24 cellular contexts compared by ENCODE assay signal in the genomic region with DNA sequence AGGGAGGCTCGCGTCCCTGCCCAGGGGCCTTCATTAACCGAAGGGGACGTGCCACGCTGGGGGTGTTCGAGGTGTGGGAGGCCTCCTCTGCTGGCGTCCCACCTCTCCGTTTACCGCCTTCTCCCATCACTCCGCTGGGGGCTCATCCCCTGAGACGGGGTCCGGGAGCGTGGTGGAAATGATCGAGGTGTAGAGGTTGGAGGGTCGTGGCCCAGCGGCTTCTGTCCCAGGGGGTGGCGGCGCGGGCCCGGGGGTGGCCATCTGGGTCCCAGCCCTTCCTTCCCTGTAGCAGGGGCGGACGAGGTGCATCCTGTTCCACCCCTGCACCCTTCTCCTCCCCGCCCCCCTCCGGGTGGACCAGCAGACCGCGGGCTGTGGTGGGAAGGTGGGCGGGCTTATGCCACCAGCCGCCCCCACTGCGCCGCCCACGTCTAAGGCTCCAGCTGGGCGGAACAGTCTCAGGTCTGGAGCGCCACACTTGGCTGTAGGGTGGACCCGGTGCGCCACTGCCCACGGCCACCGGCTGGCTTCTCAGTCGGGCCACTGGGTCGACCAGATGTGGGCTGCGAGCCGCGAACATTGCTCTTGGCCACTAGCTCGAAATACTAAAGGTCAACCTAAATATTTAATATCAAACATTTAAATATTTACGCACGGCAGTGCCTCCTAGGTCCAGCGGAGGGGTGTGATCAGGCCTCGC.
DNase-seq lines count a peak whose midpoint lies in the region; ATAC-seq and TF ChIP-seq lines count a peak whose summit lies in the region.
"Had no signal": no experiment of that assay in that cellular context is flagged by ENCODE, and none has a peak within 500 bp of the region (broad histone marks: within the 10 kb centered on the region; RNA-seq: fewer than 3 reads in every experiment).

No MANE protein-coding gene starts in this region.

- H3K79me2 ChIP-seq in SK-N-SH (ENCODE audit: insufficient read depth) = no peaks in the 10 kb centered on the region

- peaks cover 2% of the 10 kb centered on the region for H3K36me3 Mint-ChIP-seq in chondrocyte (ENCODE audit: low read depth)
- H3K36me3 Mint-ChIP-seq in nephron progenitor cell (ENCODE audit: low read depth) = peaks cover 9% of the 10 kb centered on the region
- H3K36me3 Mint-ChIP-seq: CD14-positive monocyte had no signal

- H3K9me3 ChIP-seq in SK-N-SH (peaks cover 3% of the 10 kb centered on the region; the same call in 1 of the 2 replicates), right cardiac atrium (ENCODE audit: control insufficient read depth, low read length) (peaks cover 3% of the 10 kb centered on the region), upper lobe of left lung (peaks cover 0 to 44% (median 19%) of the 10 kb centered on the region in 4 donors)

- H3K9me2 ChIP-seq in SK-N-SH = no peaks in the 10 kb centered on the region

- CTCF ChIA-PET in SK-N-SH (lab: Yijun Ruan, JAX) = no interaction called here

- no peak for TF ChIP-seq RAD21 in SK-N-SH (IDR thresholded peaks at IDR 0.05; ENCODE audit: low read length)

- no peaks in the 10 kb centered on the region for H4K20me1 ChIP-seq in SK-N-SH (ENCODE audit: insufficient read depth)
- H4K20me1 ChIP-seq: BLaER1 treated with 17β-estradiol and CSF1 and Interleukin-3, amounts not matched to agents 10 nM and 100 nM had no signal

- H3K27ac ChIP-seq in SK-N-SH (ENCODE audit: low read depth in 2 of 2, low read length in 1 of 2) = no peak overlapping the region
- no peak overlapping the region for H3K27ac ChIP-seq in right cardiac atrium (ENCODE audit: low read length)
- no peak overlapping the region for H3K27ac ChIP-seq in upper lobe of left lung
- H3K27ac ChIP-seq: 22Rv1; BLaER1 treated with 17β-estradiol and CSF1 and Interleukin-3, amounts not matched to agents 10 nM and 100 nM; GM23248 had no signal

- H2AFZ ChIP-seq in SK-N-SH (ENCODE audit: low read depth) = no peak overlapping the region
- H2AFZ ChIP-seq: GM23248 had no signal

- no peak overlapping the region for H3K4me3 Mint-ChIP-seq in chondrocyte (ENCODE audit: unreplicated experiment)
- H3K4me3 Mint-ChIP-seq in nephron progenitor cell = no peak overlapping the region
- H3K4me3 Mint-ChIP-seq: CD14-positive monocyte; CD4-positive, alpha-beta T cell; CD8-positive, alpha-beta memory T cell; H9 had no signal

- no peaks in the 10 kb centered on the region for H3F3A ChIP-seq in SK-N-SH (replicated peaks; ENCODE audit: insufficient read depth)

- TF ChIP-seq CTCF in SK-N-SH (IDR thresholded peaks at IDR 0.05) (no peak), chondrocyte (IDR thresholded peaks at IDR 0.05) (no peak), upper lobe of left lung (IDR thresholded peaks at IDR 0.05) (no peak), nephron progenitor cell (IDR thresholded peaks at IDR 0.05) (no peak)

- H3K27me3 Mint-ChIP-seq in chondrocyte (ENCODE audit: low read depth) (no peaks in the 10 kb centered on the region), nephron progenitor cell (ENCODE audit: low read depth, poor library complexity) (peaks cover 9% of the 10 kb centered on the region)
- H3K27me3 Mint-ChIP-seq: CD4-positive, alpha-beta T cell had no signal

- POLR2A ChIA-PET in SK-N-SH (lab: Yijun Ruan, JAX) = no interaction called here

- H3K4me2 ChIP-seq in SK-N-SH = no peak overlapping the region
- H3K4me2 ChIP-seq: BLaER1 treated with 17β-estradiol and CSF1 and Interleukin-3, amounts not matched to agents 10 nM and 100 nM had no signal

- no peak overlapping the region for H3K9ac ChIP-seq in SK-N-SH
- H3K9ac ChIP-seq: BLaER1 treated with 17β-estradiol and CSF1 and Interleukin-3, amounts not matched to agents 10 nM and 100 nM; GM23248 had no signal

- no peak overlapping the region; a peak in 1 of 4 replicates for H3K4me3 ChIP-seq in SK-N-SH (ENCODE audit: low read depth in 2 of 2, low read length in 1 of 2)
- no peak overlapping the region for H3K4me3 ChIP-seq in right cardiac atrium (ENCODE audit: low read length)
- H3K4me3 ChIP-seq in upper lobe of left lung = no peak overlapping the region
- H3K4me3 ChIP-seq: GM12878, GM23248 had no signal

- H3K27ac Mint-ChIP-seq in chondrocyte (ENCODE audit: unreplicated experiment) = no peak overlapping the region
- no peak overlapping the region for H3K27ac Mint-ChIP-seq in nephron progenitor cell
- H3K27ac Mint-ChIP-seq: CD14-positive monocyte; CD4-positive, alpha-beta T cell; CD8-positive, alpha-beta memory T cell; H9 had no signal

- H3K9me3 Mint-ChIP-seq in chondrocyte (ENCODE audit: low read depth) (peaks cover 71% of the 10 kb centered on the region), nephron progenitor cell (peaks cover 84% of the 10 kb centered on the region)

- intact Hi-C loops in right cardiac atrium (cut with DNase I) (no loop called here), left cardiac atrium (cut with DNase I) (no loop called here)

- H3K4me1 Mint-ChIP-seq in chondrocyte (ENCODE audit: low read depth) (no peaks in the 10 kb centered on the region), nephron progenitor cell (no peaks in the 10 kb centered on the region)
- H3K4me1 Mint-ChIP-seq: CD14-positive monocyte; CD8-positive, alpha-beta memory T cell; H9 had no signal

- no peaks in the 10 kb centered on the region for H3K4me1 ChIP-seq in SK-N-SH (ENCODE audit: control insufficient read depth in 1 of 2, insufficient read depth in 2 of 2, low read depth in 1 of 2, low read length in 1 of 2)
- H3K4me1 ChIP-seq in right cardiac atrium (ENCODE audit: control insufficient read depth, insufficient read depth, low read length) = no peaks in the 10 kb centered on the region
- no peaks in the 10 kb centered on the region for H3K4me1 ChIP-seq in upper lobe of left lung
- H3K4me1 ChIP-seq: BE2C; BLaER1 treated with 17β-estradiol and CSF1 and Interleukin-3, amounts not matched to agents 10 nM and 100 nM had no signal

- TF ChIP-seq EP300 in SK-N-SH (IDR thresholded peaks at IDR 0.05; ENCODE audit: borderline replicate concordance in 1 of 2, low read depth in 1 of 2, low read length in 1 of 2) = no peak
- TF ChIP-seq EP300 in upper lobe of left lung (IDR thresholded peaks at IDR 0.05) = no peak

- no peak for TF ChIP-seq POLR2A in upper lobe of left lung (IDR thresholded peaks at IDR 0.05)

- 60% methylated on average over 30 of the region's 47 CpGs for WGBS in SK-N-SH (ENCODE audit: low lambda C conversion rate)
- WGBS in right cardiac atrium = 95% methylated on average over 47 of the region's 47 CpGs
- WGBS in upper lobe of left lung, 2 donors = 95% methylated on average over 30 to 47 of the region's 47 CpGs

- DNase-seq in SK-N-SH (peak; percentile 1), right cardiac atrium (peak in 2 of 3 donors; percentile 33 to 53), left cardiac atrium (no peak), chondrocyte (ENCODE audit: low spot score) (peak; percentile 91), upper lobe of left lung (peak in 1 of 2 donors; percentile 66), epidermal melanocyte (ENCODE audit: insufficient read length, low spot score) (no peak), nephron progenitor cell (no peak)
- DNase-seq: ACHN; AML-193; BE2C; CD4-positive, alpha-beta T cell; CD8-positive, alpha-beta memory T cell; DMS 273 treated with DMSO at 0.1 percent for 48 hours; DMS79; EL; GDM1; GM23248; H9 had no signal

- ATAC-seq in SK-N-SH treated with all-trans-retinoic acid at 6 μM for 48 hours (no peak), right cardiac atrium (no peak), left cardiac atrium (no peak), upper lobe of left lung (ENCODE audit: low FRiP score in 2 of 2) (peak; percentile 23 to 28)
- ATAC-seq: GM12878, HCT116 had no signal

- H3K36me3 ChIP-seq in SK-N-SH (replicated peaks in 1 of 2; ENCODE audit: control insufficient read depth in 1 of 2, insufficient read depth in 2 of 2, low read length in 1 of 2) = no peaks in the 10 kb centered on the region
- no peaks in the 10 kb centered on the region for H3K36me3 ChIP-seq in upper lobe of left lung
- H3K36me3 ChIP-seq: BE2C; BLaER1 treated with 17β-estradiol and CSF1 and Interleukin-3, amounts not matched to agents 10 nM and 100 nM had no signal

- no peaks in the 10 kb centered on the region for H3K27me3 ChIP-seq in SK-N-SH (ENCODE audit: insufficient read depth)
- H3K27me3 ChIP-seq in right cardiac atrium (ENCODE audit: control insufficient read depth, insufficient read depth) = no peaks in the 10 kb centered on the region
- H3K27me3 ChIP-seq in upper lobe of left lung = no peaks in the 10 kb centered on the region
- H3K27me3 ChIP-seq: BE2C; BLaER1 treated with 17β-estradiol and CSF1 and Interleukin-3, amounts not matched to agents 10 nM and 100 nM had no signal

TF ChIP-seq in SK-N-SH, 30 proteins besides CTCF, POLR2A, EP300 and RAD21 (continues in another document):
- TF ChIP-seq, protein P1, sequence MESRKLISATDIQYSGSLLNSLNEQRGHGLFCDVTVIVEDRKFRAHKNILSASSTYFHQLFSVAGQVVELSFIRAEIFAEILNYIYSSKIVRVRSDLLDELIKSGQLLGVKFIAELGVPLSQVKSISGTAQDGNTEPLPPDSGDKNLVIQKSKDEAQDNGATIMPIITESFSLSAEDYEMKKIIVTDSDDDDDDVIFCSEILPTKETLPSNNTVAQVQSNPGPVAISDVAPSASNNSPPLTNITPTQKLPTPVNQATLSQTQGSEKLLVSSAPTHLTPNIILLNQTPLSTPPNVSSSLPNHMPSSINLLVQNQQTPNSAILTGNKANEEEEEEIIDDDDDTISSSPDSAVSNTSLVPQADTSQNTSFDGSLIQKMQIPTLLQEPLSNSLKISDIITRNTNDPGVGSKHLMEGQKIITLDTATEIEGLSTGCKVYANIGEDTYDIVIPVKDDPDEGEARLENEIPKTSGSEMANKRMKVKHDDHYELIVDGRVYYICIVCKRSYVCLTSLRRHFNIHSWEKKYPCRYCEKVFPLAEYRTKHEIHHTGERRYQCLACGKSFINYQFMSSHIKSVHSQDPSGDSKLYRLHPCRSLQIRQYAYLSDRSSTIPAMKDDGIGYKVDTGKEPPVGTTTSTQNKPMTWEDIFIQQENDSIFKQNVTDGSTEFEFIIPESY (IDR thresholded peaks at IDR 0.05; ENCODE audit: borderline replicate concordance, low read depth) = no peak
- TF ChIP-seq YY1 (IDR thresholded peaks at IDR 0.05; ENCODE audit: low read depth) = no peak

TF ChIP-seq in SK-N-SH treated with all-trans-retinoic acid at 6 μM for 48 hours, 23 proteins besides CTCF, POLR2A, EP300 and RAD21:
- no peak for TF ChIP-seq ZNF8 (CRISPR knock-in tag; IDR thresholded peaks at IDR 0.05)
- TF ChIP-seq ZFP3 (CRISPR knock-in tag; IDR thresholded peaks at IDR 0.05) = no peak
- no peak for TF ChIP-seq ZNF70 (CRISPR knock-in tag; IDR thresholded peaks at IDR 0.05)
- no peak for TF ChIP-seq ZFP30 (CRISPR knock-in tag; IDR thresholded peaks at IDR 0.05)
- no peak for TF ChIP-seq TOX (CRISPR knock-in tag; IDR thresholded peaks at IDR 0.05; ENCODE audit: borderline replicate concordance)
TF ChIP-seq in SK-N-SH treated with all-trans-retinoic acid at 6 μM for 48 hours: peak in this region for 0.

Comparison
In these comparisons a context has a peak if more than half of its experiments do, and no peak if none do; other contexts are left out.
1. DNase-seq: peak in SK-N-SH (single experiment), right cardiac atrium (2 of 3) and chondrocyte (single experiment); none in left cardiac atrium (single experiment), epidermal melanocyte (single experiment) and nephron progenitor cell (single experiment).
2. ATAC-seq: peak in upper lobe of left lung (2 of 2); none in SK-N-SH treated with all-trans-retinoic acid at 6 μM for 48 hours (single experiment), right cardiac atrium (0 of 2) and left cardiac atrium (0 of 2).